10 cellular contexts compared by ENCODE assay signal in genomic region chr15:40291088-40291574, GRCh38. TPM values are rescaled to one million over a fixed set of nuclear protein-coding genes. Genes with fewer than 3 reads are reported as not detected.
DNase-seq lines count a peak whose midpoint lies in the region; ATAC-seq and TF ChIP-seq lines count a peak whose summit lies in the region.
"Had no signal": no experiment of that assay in that cellular context is flagged by ENCODE, and none has a peak within 500 bp of the region (broad histone marks: within the 10 kb centered on the region; RNA-seq: fewer than 3 reads in every experiment).

No MANE protein-coding gene starts in this region.

- intact Hi-C loops in esophagus squamous epithelium (cut with DNase I), result no loop called here

- TF ChIP-seq CTCF in esophagus squamous epithelium (IDR thresholded peaks at IDR 0.05), result peak in 2 of 6 experiments; percentile 8 to 10

- H3K4ac ChIP-seq in neuronal stem cell (ENCODE audit: low read length), result peak overlapping the region; percentile 60

- WGBS in esophagus squamous epithelium, 2 donors, result no CpG with 5 or more reads among the region's 55 CpGs
- no CpG with 5 or more reads among the region's 55 CpGs for WGBS in neuronal stem cell (ENCODE audit: extremely low coverage in 2 of 2, insufficient read length in 2 of 2, insufficient replicate concordance in 1 of 2), 2 donors

- H3K4me3 Mint-ChIP-seq in activated CD4-positive, alpha-beta T cell treated with anti-CD3 and anti-CD28 coated beads, Interleukin-2, amount 10 ng/mL, durations not matched to agents 7 days and 5 days, result no peak overlapping the region
- H3K4me3 Mint-ChIP-seq: memory B cell had no signal

- H3K9me3 Mint-ChIP-seq in activated CD4-positive, alpha-beta T cell treated with anti-CD3 and anti-CD28 coated beads, Interleukin-2, amount 10 ng/mL, durations not matched to agents 7 days and 5 days, result no peaks in the 10 kb centered on the region
- H3K9me3 Mint-ChIP-seq: memory B cell had no signal

- H3K4me3 ChIP-seq in esophagus squamous epithelium (peak overlapping the region; percentile 12 to 62 (median 35)), neuronal stem cell (ENCODE audit: low read length in 2 of 2) (peak overlapping the region in 1 of 2 donors; percentile 70)

- CTCF ChIA-PET in activated CD4-positive, alpha-beta T cell treated with anti-CD3 and anti-CD28 coated beads, Interleukin-2, amount 10 ng/mL, durations not matched to agents 7 days and 5 days (lab: Charles Lee), result interaction anchor here (0.8 to 1.7 kb wide), 5 partner anchors 12 to 131 kb away, joined by 3 to 8 read pairs (median 3); no protein-coding TSS in a partner anchor

- no peaks in the 10 kb centered on the region for H3K27me3 Mint-ChIP-seq in activated CD4-positive, alpha-beta T cell treated with anti-CD3 and anti-CD28 coated beads, Interleukin-2, amount 10 ng/mL, durations not matched to agents 7 days and 5 days
- H3K27me3 Mint-ChIP-seq: memory B cell had no signal

- H3K27ac Mint-ChIP-seq in activated CD4-positive, alpha-beta T cell treated with anti-CD3 and anti-CD28 coated beads, Interleukin-2, amount 10 ng/mL, durations not matched to agents 7 days and 5 days, result no peak overlapping the region
- H3K27ac Mint-ChIP-seq: memory B cell had no signal

- H3K36me3 ChIP-seq in esophagus squamous epithelium (no peaks in the 10 kb centered on the region), neuronal stem cell (replicated peaks in 1 of 2; ENCODE audit: control insufficient read depth in 2 of 2, insufficient read depth in 2 of 2, low read length in 2 of 2) (no peaks in the 10 kb centered on the region)

- H3K4me1 ChIP-seq in esophagus squamous epithelium (peaks cover 4 to 15% (median 8%) of the 10 kb centered on the region in 3 donors), neuronal stem cell (ENCODE audit: control insufficient read depth in 2 of 2, insufficient read depth in 1 of 2, low read depth in 1 of 2, low read length in 2 of 2) (peaks cover 21 to 51% of the 10 kb centered on the region in 2 donors)

- H2BK120ac ChIP-seq in neuronal stem cell (ENCODE audit: low read depth, low read length), result peak overlapping the region; percentile 94

- TF ChIP-seq POLR2A in esophagus squamous epithelium (IDR thresholded peaks at IDR 0.05), result no peak

- H2AFZ ChIP-seq in neuronal stem cell (ENCODE audit: low read length), result no peak overlapping the region

- H3K18ac ChIP-seq in neuronal stem cell (ENCODE audit: low read length), result peak overlapping the region; percentile 100

- no peaks in the 10 kb centered on the region for H3K79me1 ChIP-seq in neuronal stem cell (ENCODE audit: low read depth, low read length)

- H3K27me3 ChIP-seq in esophagus squamous epithelium (peaks cover 0 to 96% (median 0%) of the 10 kb centered on the region in 4 donors), neuronal stem cell (ENCODE audit: control insufficient read depth in 3 of 3, insufficient read depth in 3 of 3, low read depth in 1 of 3, low read length in 3 of 3) (peaks cover 0 to 23% (median 0%) of the 10 kb centered on the region in 3 experiments)

- H3K27ac ChIP-seq in esophagus squamous epithelium (no peak overlapping the region), neuronal stem cell (replicated peaks; ENCODE audit: low read length) (no peak overlapping the region)

- ATAC-seq in HG03439 (IDR thresholded peaks at IDR 0.05; ENCODE audit: unreplicated experiment) (no peak), HG03108 (IDR thresholded peaks at IDR 0.05; ENCODE audit: unreplicated experiment) (no peak)

- peak overlapping the region; percentile 79 for H2BK15ac ChIP-seq in neuronal stem cell (ENCODE audit: low read length)

- peak overlapping the region; percentile 93 for H3K4me2 ChIP-seq in neuronal stem cell (ENCODE audit: insufficient read depth, low read length, poor library complexity, severe bottlenecking)

- H3K9ac ChIP-seq in neuronal stem cell (ENCODE audit: low read depth, low read length, poor library complexity), result peak overlapping the region; percentile 75

- POLR2A ChIA-PET in activated CD4-positive, alpha-beta T cell treated with anti-CD3 and anti-CD28 coated beads, Interleukin-2, amount 10 ng/mL, durations not matched to agents 7 days and 5 days (lab: Charles Lee), result no interaction called here

- H3K14ac ChIP-seq in neuronal stem cell (ENCODE audit: low read length), result peak overlapping the region; percentile 99

- H2AK5ac ChIP-seq in neuronal stem cell (ENCODE audit: low read depth, low read length), result peak overlapping the region; percentile 96

- H2BK12ac ChIP-seq in neuronal stem cell (ENCODE audit: low read length), result peak overlapping the region; percentile 77

- H3K23ac ChIP-seq in neuronal stem cell (ENCODE audit: low read depth, low read length, poor library complexity), result peak overlapping the region; percentile 95

- H2BK5ac ChIP-seq in neuronal stem cell (ENCODE audit: low read length), result peak overlapping the region; percentile 16

- H3K9me3 ChIP-seq in esophagus squamous epithelium (no peaks in the 10 kb centered on the region), neuronal stem cell (replicated peaks in 1 of 2; ENCODE audit: control insufficient read depth in 2 of 2, insufficient read depth in 1 of 2, low read depth in 1 of 2, low read length in 2 of 2) (peaks cover 0 to 1% of the 10 kb centered on the region in 2 donors)

- peak overlapping the region; percentile 75 for H4K8ac ChIP-seq in neuronal stem cell (ENCODE audit: low read depth, low read length)

- peaks cover 10% of the 10 kb centered on the region for H3K36me3 Mint-ChIP-seq in activated CD4-positive, alpha-beta T cell treated with anti-CD3 and anti-CD28 coated beads, Interleukin-2, amount 10 ng/mL, durations not matched to agents 7 days and 5 days (ENCODE audit: low read depth)

- no peaks in the 10 kb centered on the region for H3K4me1 Mint-ChIP-seq in activated CD4-positive, alpha-beta T cell treated with anti-CD3 and anti-CD28 coated beads, Interleukin-2, amount 10 ng/mL, durations not matched to agents 7 days and 5 days

- DNase-seq in EH (ENCODE audit: low read depth) (peak; percentile 69), NCI-H748 (lab: John Stamatoyannopoulos, UW; ENCODE audit: unreplicated experiment) (peak; percentile 67), esophagus squamous epithelium (lab: John Stamatoyannopoulos, UW) (no peak), neuronal stem cell (ENCODE audit: low spot score) (peak; percentile 62), SIG-M5 (lab: John Stamatoyannopoulos, UW) (no peak)
- DNase-seq in activated CD4-positive, alpha-beta T cell treated with anti-CD3 and anti-CD28 coated beads, Interleukin-2, amount 10 ng/mL, durations not matched to agents 7 days and 5 days, result no peak

- no peak overlapping the region for H4K91ac ChIP-seq in neuronal stem cell (ENCODE audit: low read depth, low read length, poor library complexity)

RNA-seq across cellular contexts. Expression of gene ANKRD63, which starts 8.3 kb away (rescaled TPM):
- total RNA-seq in esophagus squamous epithelium, result not detected
- not detected for polyA plus RNA-seq in neuronal stem cell (2013, experiment 1 of 2)
- not detected for polyA plus RNA-seq in neuronal stem cell (2013, experiment 2 of 2)
- under 1 TPM in 1 of 2 experiments, not detected in 1; 0.17 TPM for total RNA-seq in activated CD4-positive, alpha-beta T cell treated with anti-CD3 and anti-CD28 coated beads, Interleukin-2, amount 10 ng/mL, durations not matched to agents 7 days and 5 days
- total RNA-seq: T-helper 1 cell treated with Interleukin-12 subunit alpha and Interleukin-12 subunit beta and Interleukin-4 antibody, amounts not matched to agents 30 ng/mL and 1 ng/mL, for 36 hours had no signal

RNA-seq across cellular contexts. Expression of gene PLCB2, which starts 16.6 kb away (rescaled TPM):
- total RNA-seq in esophagus squamous epithelium, result 10 to 100 TPM in 3 of 4 donors, 1 to 10 TPM in 1; 6.1 to 15.9 (median 10.4) TPM
- polyA plus RNA-seq in neuronal stem cell (2013, experiment 1 of 2), result 3.7 TPM
- 3.2 TPM for polyA plus RNA-seq in neuronal stem cell (2013, experiment 2 of 2)
- 100 to 1,000 TPM; 195 to 196 TPM for total RNA-seq in activated CD4-positive, alpha-beta T cell treated with anti-CD3 and anti-CD28 coated beads, Interleukin-2, amount 10 ng/mL, durations not matched to agents 7 days and 5 days

RNA-seq across cellular contexts. Expression of gene INAFM2, which starts 32.4 kb away (rescaled TPM):
- 10 to 100 TPM in 1 of 4 donors, 1 to 10 TPM in 3; 4.7 to 10.1 (median 8.1) TPM for total RNA-seq in esophagus squamous epithelium
- polyA plus RNA-seq in neuronal stem cell (2013, experiment 1 of 2), result 12.8 TPM
- 13.4 TPM for polyA plus RNA-seq in neuronal stem cell (2013, experiment 2 of 2)
- total RNA-seq in activated CD4-positive, alpha-beta T cell treated with anti-CD3 and anti-CD28 coated beads, Interleukin-2, amount 10 ng/mL, durations not matched to agents 7 days and 5 days, result 1 to 10 TPM; 6.6 to 8.5 TPM

RNA-seq across cellular contexts. Expression of gene CCDC9B, which starts 49.6 kb away (rescaled TPM):
- 10 to 100 TPM in 3 of 4 donors, 1 to 10 TPM in 1; 5.4 to 34.4 (median 15.0) TPM for total RNA-seq in esophagus squamous epithelium
- 0.13 TPM for polyA plus RNA-seq in neuronal stem cell (2013, experiment 1 of 2)
- polyA plus RNA-seq in neuronal stem cell (2013, experiment 2 of 2), result 0.08 TPM
- 1 to 10 TPM in 1 of 2 experiments, under 1 TPM in 1; 0.81 to 1.0 TPM for total RNA-seq in activated CD4-positive, alpha-beta T cell treated with anti-CD3 and anti-CD28 coated beads, Interleukin-2, amount 10 ng/mL, durations not matched to agents 7 days and 5 days

RNA-seq across cellular contexts. Expression of gene PAK6, which starts 52.3 kb away (rescaled TPM):
- 10 to 100 TPM; 31.5 to 53.5 (median 37.2) TPM for total RNA-seq in esophagus squamous epithelium
- 0.36 TPM for polyA plus RNA-seq in neuronal stem cell (2013, experiment 1 of 2)
- polyA plus RNA-seq in neuronal stem cell (2013, experiment 2 of 2), result 0.37 TPM
- under 1 TPM; 0.35 to 0.47 TPM for total RNA-seq in activated CD4-positive, alpha-beta T cell treated with anti-CD3 and anti-CD28 coated beads, Interleukin-2, amount 10 ng/mL, durations not matched to agents 7 days and 5 days

Comparison
In these comparisons a context has a peak if more than half of its experiments do, and no peak if none do; other contexts are left out.
1. DNase-seq: peak in EH (single experiment), NCI-H748 (single experiment) and neuronal stem cell (single experiment); none in esophagus squamous epithelium (single experiment), activated CD4-positive, alpha-beta T cell treated with anti-CD3 and anti-CD28 coated beads, Interleukin-2, amount 10 ng/mL, durations not matched to agents 7 days and 5 days (single experiment) and SIG-M5 (single experiment).
2. RNA of gene PLCB2, which starts 16.6 kb away (total RNA-seq): 195 to 196 TPM in activated CD4-positive, alpha-beta T cell treated with anti-CD3 and anti-CD28 coated beads, Interleukin-2, amount 10 ng/mL, durations not matched to agents 7 days and 5 days; 6.1 to 15.9 TPM in esophagus squamous epithelium; every median in the first group is over 10 times any median in the second.